1 cellular context compared by ENCODE assay signal in genomic region chr2:235171511-235172130, GRCh38.
TF ChIP-seq lines count a peak whose summit lies in the region.

No MANE protein-coding gene starts in this region.

TF ChIP-seq in A549, 52 proteins besides CTCF, POLR2A, EP300 and RAD21 (continued from another document):
- TF ChIP-seq, protein P1, sequence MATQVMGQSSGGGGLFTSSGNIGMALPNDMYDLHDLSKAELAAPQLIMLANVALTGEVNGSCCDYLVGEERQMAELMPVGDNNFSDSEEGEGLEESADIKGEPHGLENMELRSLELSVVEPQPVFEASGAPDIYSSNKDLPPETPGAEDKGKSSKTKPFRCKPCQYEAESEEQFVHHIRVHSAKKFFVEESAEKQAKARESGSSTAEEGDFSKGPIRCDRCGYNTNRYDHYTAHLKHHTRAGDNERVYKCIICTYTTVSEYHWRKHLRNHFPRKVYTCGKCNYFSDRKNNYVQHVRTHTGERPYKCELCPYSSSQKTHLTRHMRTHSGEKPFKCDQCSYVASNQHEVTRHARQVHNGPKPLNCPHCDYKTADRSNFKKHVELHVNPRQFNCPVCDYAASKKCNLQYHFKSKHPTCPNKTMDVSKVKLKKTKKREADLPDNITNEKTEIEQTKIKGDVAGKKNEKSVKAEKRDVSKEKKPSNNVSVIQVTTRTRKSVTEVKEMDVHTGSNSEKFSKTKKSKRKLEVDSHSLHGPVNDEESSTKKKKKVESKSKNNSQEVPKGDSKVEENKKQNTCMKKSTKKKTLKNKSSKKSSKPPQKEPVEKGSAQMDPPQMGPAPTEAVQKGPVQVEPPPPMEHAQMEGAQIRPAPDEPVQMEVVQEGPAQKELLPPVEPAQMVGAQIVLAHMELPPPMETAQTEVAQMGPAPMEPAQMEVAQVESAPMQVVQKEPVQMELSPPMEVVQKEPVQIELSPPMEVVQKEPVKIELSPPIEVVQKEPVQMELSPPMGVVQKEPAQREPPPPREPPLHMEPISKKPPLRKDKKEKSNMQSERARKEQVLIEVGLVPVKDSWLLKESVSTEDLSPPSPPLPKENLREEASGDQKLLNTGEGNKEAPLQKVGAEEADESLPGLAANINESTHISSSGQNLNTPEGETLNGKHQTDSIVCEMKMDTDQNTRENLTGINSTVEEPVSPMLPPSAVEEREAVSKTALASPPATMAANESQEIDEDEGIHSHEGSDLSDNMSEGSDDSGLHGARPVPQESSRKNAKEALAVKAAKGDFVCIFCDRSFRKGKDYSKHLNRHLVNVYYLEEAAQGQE (IDR thresholded peaks at IDR 0.05), result no peak
- TF ChIP-seq TFCP2L1 (CRISPR knock-in tag; IDR thresholded peaks at IDR 0.05), result no peak
- peak; percentile 99 for TF ChIP-seq MAFK (IDR thresholded peaks at IDR 0.05; ENCODE audit: partially characterized antibody)
- TF ChIP-seq ELK1 (IDR thresholded peaks at IDR 0.05; ENCODE audit: low read depth, low read length), result no peak
- no peak for TF ChIP-seq ATOH8 (CRISPR knock-in tag; IDR thresholded peaks at IDR 0.05; ENCODE audit: low read depth)
- peak; percentile 98 for TF ChIP-seq NFE2L2 (conservative IDR thresholded peaks at IDR 0.05; ENCODE audit: low read length)
- TF ChIP-seq, protein P2, sequence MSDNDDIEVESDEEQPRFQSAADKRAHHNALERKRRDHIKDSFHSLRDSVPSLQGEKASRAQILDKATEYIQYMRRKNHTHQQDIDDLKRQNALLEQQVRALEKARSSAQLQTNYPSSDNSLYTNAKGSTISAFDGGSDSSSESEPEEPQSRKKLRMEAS (IDR thresholded peaks at IDR 0.05), result peak; percentile 58
- TF ChIP-seq, protein P3, sequence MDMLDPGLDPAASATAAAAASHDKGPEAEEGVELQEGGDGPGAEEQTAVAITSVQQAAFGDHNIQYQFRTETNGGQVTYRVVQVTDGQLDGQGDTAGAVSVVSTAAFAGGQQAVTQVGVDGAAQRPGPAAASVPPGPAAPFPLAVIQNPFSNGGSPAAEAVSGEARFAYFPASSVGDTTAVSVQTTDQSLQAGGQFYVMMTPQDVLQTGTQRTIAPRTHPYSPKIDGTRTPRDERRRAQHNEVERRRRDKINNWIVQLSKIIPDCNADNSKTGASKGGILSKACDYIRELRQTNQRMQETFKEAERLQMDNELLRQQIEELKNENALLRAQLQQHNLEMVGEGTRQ (IDR thresholded peaks at IDR 0.05), result no peak
- no peak for TF ChIP-seq BCL3 (IDR thresholded peaks at IDR 0.05)
- TF ChIP-seq RFX5 (IDR thresholded peaks at IDR 0.05), result no peak
- no peak for TF ChIP-seq ZC3H11A (IDR thresholded peaks at IDR 0.05)
- TF ChIP-seq CBX2 (IDR thresholded peaks at IDR 0.05; ENCODE audit: borderline replicate concordance, low read depth), result no peak
- TF ChIP-seq ZFP36 (IDR thresholded peaks at IDR 0.05; ENCODE audit: borderline replicate concordance, partially characterized antibody), result no peak
- TF ChIP-seq TP53 (CRISPR knock-in tag; IDR thresholded peaks at IDR 0.05), result no peak
- no peak for TF ChIP-seq RARB (CRISPR knock-in tag; IDR thresholded peaks at IDR 0.05)
- TF ChIP-seq RNF2 (IDR thresholded peaks at IDR 0.05; ENCODE audit: borderline replicate concordance, low read depth), result no peak
- peak; percentile 49; the same call in 1 of the 2 replicates for TF ChIP-seq GATA3 (IDR thresholded peaks at IDR 0.05; ENCODE audit: borderline replicate concordance)
TF ChIP-seq in A549: peak in this region for 5.
